26 cellular contexts compared by ENCODE assay signal in genomic region chr11:78870655-78871054, GRCh38.
"Had no signal": no experiment of that assay in that cellular context is flagged by ENCODE, and none has a peak within 500 bp of the region (broad histone marks: within the 10 kb centered on the region; RNA-seq: fewer than 3 reads in every experiment).

No MANE protein-coding gene starts in this region.

- H3K4me1 Mint-ChIP-seq: activated CD4-positive, alpha-beta T cell treated with anti-CD3 and anti-CD28 coated beads, Interleukin-2, amount 10 ng/mL, durations not matched to agents 7 days and 5 days; activated T-helper 17 cell treated with anti-CD3 and anti-CD28 coated beads, Interleukin-2, amount 50 U/mL, for 72 hours; T-helper 17 cell had no signal

- H3K4me3 Mint-ChIP-seq: activated CD4-positive, alpha-beta memory T cell treated with anti-CD3 and anti-CD28 coated beads for 36 hours; activated CD4-positive, alpha-beta T cell treated with anti-CD3 and anti-CD28 coated beads, Interleukin-2, amount 10 ng/mL, durations not matched to agents 7 days and 5 days; activated naive CD4-positive, alpha-beta T cell treated with anti-CD3 and anti-CD28 coated beads for 36 hours; activated naive CD8-positive, alpha-beta T cell; activated T-helper 17 cell treated with anti-CD3 and anti-CD28 coated beads, Interleukin-2, amount 50 U/mL, for 72 hours; brain; T-helper 17 cell had no signal

- ATAC-seq: activated T-helper 17 cell treated with anti-CD3 and anti-CD28 coated beads, Interleukin-2, amount 50 U/mL, for 72 hours; K562; T-helper 17 cell had no signal

- H3K9me3 Mint-ChIP-seq: activated CD4-positive, alpha-beta memory T cell treated with anti-CD3 and anti-CD28 coated beads for 36 hours; activated CD4-positive, alpha-beta T cell treated with anti-CD3 and anti-CD28 coated beads, Interleukin-2, amount 10 ng/mL, durations not matched to agents 7 days and 5 days; activated naive CD4-positive, alpha-beta T cell treated with anti-CD3 and anti-CD28 coated beads for 36 hours; activated T-helper 17 cell treated with anti-CD3 and anti-CD28 coated beads, Interleukin-2, amount 50 U/mL, for 72 hours; brain had no signal

- DNase-seq: activated CD4-positive, alpha-beta memory T cell treated with anti-CD3 and anti-CD28 coated beads for 36 hours; activated CD4-positive, alpha-beta T cell treated with anti-CD3 and anti-CD28 coated beads, Interleukin-2, amount 10 ng/mL, durations not matched to agents 7 days and 5 days; activated CD4-positive, CD25-positive, alpha-beta regulatory T cell; activated gamma-delta T cell; activated naive CD4-positive, alpha-beta T cell treated with anti-CD3 and anti-CD28 coated beads for 36 hours; activated T-cell treated with anti-CD3 and anti-CD28 coated beads for 4 hours; activated T-cell treated with anti-CD3 and anti-CD28 coated beads, Interleukin-2, amount 50 U/mL, for 48 hours; amygdala; Kasumi-1; MV-4-11; NCI-H1092 treated with DMSO at 0.1 percent for 48 hours; NCI-H146; NCI-H187 treated with DMSO at 0.1 percent for 48 hours; NCI-H2081 treated with DMSO at 0.1 percent for 48 hours; NCI-H446 treated with DMSO at 0.1 percent for 48 hours; NCI-H526; NCI-H774; NK-92 treated with Interleukin-12 subunit alpha and Interleukin-12 subunit beta, amount 100 ng/mL, for 24 hours; PC-9; SIG-M5; T-helper 17 cell; T1000 had no signal

- H3K27ac Mint-ChIP-seq: activated CD4-positive, alpha-beta memory T cell treated with anti-CD3 and anti-CD28 coated beads for 36 hours; activated CD4-positive, alpha-beta T cell treated with anti-CD3 and anti-CD28 coated beads, Interleukin-2, amount 10 ng/mL, durations not matched to agents 7 days and 5 days; activated naive CD4-positive, alpha-beta T cell treated with anti-CD3 and anti-CD28 coated beads for 36 hours; activated naive CD8-positive, alpha-beta T cell; activated T-helper 17 cell treated with anti-CD3 and anti-CD28 coated beads, Interleukin-2, amount 50 U/mL, for 72 hours; T-helper 17 cell had no signal

- H3K36me3 Mint-ChIP-seq: activated CD4-positive, alpha-beta memory T cell treated with anti-CD3 and anti-CD28 coated beads for 36 hours; activated naive CD8-positive, alpha-beta T cell had no signal
